In the genomic region with DNA sequence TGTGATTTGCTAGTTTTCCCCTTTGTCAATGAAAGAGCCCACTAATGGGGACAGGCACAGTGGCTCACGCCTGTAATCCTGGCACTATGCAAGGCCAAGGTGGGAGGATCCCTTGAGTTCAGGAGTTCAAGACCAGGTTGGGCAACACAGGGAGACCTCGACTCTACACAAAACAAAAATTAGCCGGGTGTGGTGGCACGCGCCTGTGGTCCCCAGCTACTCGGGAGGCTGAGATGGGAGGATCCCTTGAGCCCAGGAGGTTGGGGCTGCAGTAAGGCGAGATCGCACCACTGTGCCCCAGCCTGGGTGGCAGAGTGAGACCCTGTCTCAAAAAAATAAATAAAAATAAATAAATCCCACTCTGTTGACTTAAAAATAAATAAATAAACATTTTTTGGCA, we compare ENCODE assay signal across 1 cellular context.
TF ChIP-seq lines count a peak whose summit lies in the region.

No MANE protein-coding gene starts in this region.

TF ChIP-seq in HepG2, 621 proteins besides CTCF, POLR2A, EP300 and RAD21 (continued from another document):
- no peak for TF ChIP-seq ZBTB2 (CRISPR knock-in tag; IDR thresholded peaks at IDR 0.05; ENCODE audit: low read depth)
- TF ChIP-seq RFX1 (IDR thresholded peaks at IDR 0.05), result no peak
- TF ChIP-seq ZNF557 (CRISPR knock-in tag; IDR thresholded peaks at IDR 0.05), result no peak
- no peak for TF ChIP-seq EZH2 (conservative IDR thresholded peaks at IDR 0.05; ENCODE audit: low read depth, low read length)
- no peak for TF ChIP-seq TBX2 (CRISPR knock-in tag; IDR thresholded peaks at IDR 0.05; ENCODE audit: borderline replicate concordance)
